22 cellular contexts compared by ENCODE assay signal in the genomic region with DNA sequence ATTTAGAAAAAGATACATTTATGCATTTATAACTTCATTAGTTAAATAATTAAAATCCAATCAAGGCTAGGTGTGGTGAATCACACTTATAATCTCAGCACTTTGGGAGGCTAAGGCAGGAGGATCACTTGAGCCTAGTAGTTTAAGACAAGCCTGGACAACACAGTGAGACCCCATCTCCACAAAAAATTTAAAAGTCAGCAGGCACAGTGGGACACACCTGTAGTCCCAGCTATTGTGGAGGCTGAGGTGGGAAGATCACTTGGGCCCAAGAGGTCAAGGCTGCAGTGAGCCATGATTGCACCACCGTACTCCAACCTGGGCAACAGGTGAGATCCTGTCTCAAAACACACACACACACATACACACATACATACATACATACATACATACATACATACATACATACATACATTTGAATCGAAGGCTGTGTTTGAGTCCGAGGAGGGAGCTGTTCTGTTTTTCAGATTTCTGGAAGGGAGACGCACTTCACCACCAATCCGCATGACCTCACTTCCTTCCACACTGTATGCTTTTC.
"Had no signal": no experiment of that assay in that cellular context is flagged by ENCODE, and none has a peak within 500 bp of the region (broad histone marks: within the 10 kb centered on the region; RNA-seq: fewer than 3 reads in every experiment).

No MANE protein-coding gene starts in this region.

- H3K27me3 ChIP-seq: colonic mucosa, heart right ventricle, spleen, stomach, transverse colon had no signal

- ATAC-seq: lower lobe of right lung; sciatic nerve; stimulated activated naive B cell treated with anti-CD40 and anti-IgM and Interleukin-4, amounts not matched to agents 10 μg/mL and 1 μg/mL and 100 μg/mL, for 72 hours had no signal

- H3K9me3 ChIP-seq: colonic mucosa, heart right ventricle, left ventricle myocardium inferior, lower lobe of right lung, spleen, stomach, thoracic aorta, transverse colon had no signal

- DNase-seq: colonic mucosa; dermis blood vessel endothelial cell; endodermal cell; erythroblast; foreskin melanocyte; heart right ventricle; left ventricle myocardium inferior; lower lobe of right lung; posterior cingulate gyrus; spleen; stimulated activated CD4-positive, alpha-beta T cell treated with anti-CD3 and anti-CD28 coated beads, Interleukin-15, amount 100 ng/mL, for 24 hours; stimulated activated CD4-positive, alpha-beta T cell treated with anti-CD3 and anti-CD28 coated beads, Interleukin-1b, Interleukin-23, amount 100 ng/mL, for 48 hours; stimulated activated CD4-positive, alpha-beta T cell treated with anti-CD3 and anti-CD28 coated beads, Interleukin-4, amount 100 ng/mL, for 4 hours; stimulated activated naive B cell treated with anti-CD40 and anti-IgM and Interleukin-4, amounts not matched to agents 10 μg/mL and 1 μg/mL and 100 μg/mL, for 72 hours; stomach; substantia nigra; transverse colon had no signal

- H3K27ac Mint-ChIP-seq: endodermal cell; mesothelial cell of epicardium; stimulated activated naive B cell treated with anti-CD40 and anti-IgM and Interleukin-4, amounts not matched to agents 10 μg/mL and 1 μg/mL and 100 μg/mL, for 72 hours had no signal

- H3K36me3 ChIP-seq: colonic mucosa, thoracic aorta, transverse colon had no signal

- H3K4me1 Mint-ChIP-seq: endodermal cell, mesothelial cell of epicardium had no signal

- H3K4me3 Mint-ChIP-seq: endodermal cell; memory B cell; mesothelial cell of epicardium; neural crest cell; stimulated activated naive B cell treated with anti-CD40 and anti-IgM and Interleukin-4, amounts not matched to agents 10 μg/mL and 1 μg/mL and 100 μg/mL, for 72 hours had no signal

- H3K4me3 ChIP-seq: colonic mucosa, heart right ventricle, left ventricle myocardium inferior, lower lobe of right lung, spleen, stomach, thoracic aorta, transverse colon had no signal

- H3K27ac ChIP-seq: colonic mucosa, heart right ventricle, left ventricle myocardium inferior, lower lobe of right lung, spleen, stomach, thoracic aorta, transverse colon had no signal

- H3K9me3 Mint-ChIP-seq: memory B cell, mesothelial cell of epicardium, neural crest cell had no signal

- H3K36me3 Mint-ChIP-seq: mesothelial cell of epicardium had no signal

- H3K27me3 Mint-ChIP-seq: memory B cell; stimulated activated naive B cell treated with anti-CD40 and anti-IgM and Interleukin-4, amounts not matched to agents 10 μg/mL and 1 μg/mL and 100 μg/mL, for 72 hours had no signal

- H3K4me1 ChIP-seq: colonic mucosa, lower lobe of right lung, stomach, transverse colon had no signal
